30 cellular contexts compared by ENCODE assay signal in the genomic region with DNA sequence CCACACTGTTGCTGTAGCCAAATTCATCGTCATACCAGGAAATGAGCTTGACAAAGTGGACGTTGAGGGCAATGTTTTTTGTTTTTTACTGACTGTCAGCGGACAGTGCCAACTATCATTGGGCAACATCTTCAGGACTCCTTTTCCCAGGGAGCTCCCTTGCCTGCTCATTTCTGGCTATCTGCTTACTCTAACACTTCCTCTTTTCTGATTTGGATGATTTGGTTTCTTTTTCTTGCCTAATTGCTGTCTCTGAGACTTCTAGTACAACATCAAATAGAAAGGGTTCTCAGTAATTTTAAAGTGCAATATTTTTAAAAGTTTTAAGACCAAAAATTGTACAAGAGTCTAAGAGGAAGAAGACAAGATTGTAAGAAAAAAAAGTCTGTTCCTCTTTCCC.
"Had no signal": no experiment of that assay in that cellular context is flagged by ENCODE, and none has a peak within 500 bp of the region (broad histone marks: within the 10 kb centered on the region; RNA-seq: fewer than 3 reads in every experiment).

No MANE protein-coding gene starts in this region.

- H3K36me3 ChIP-seq: adrenal gland, esophagus muscularis mucosa, gastrocnemius medialis, heart left ventricle had no signal

- H3K27ac ChIP-seq: adrenal gland, body of pancreas, esophagus muscularis mucosa, foreskin keratinocyte, gastrocnemius medialis, heart left ventricle had no signal

- H3K4me1 ChIP-seq: adrenal gland, body of pancreas, esophagus muscularis mucosa, foreskin keratinocyte, gastrocnemius medialis, heart left ventricle had no signal

- H3K4me3 ChIP-seq: adrenal gland, body of pancreas, esophagus muscularis mucosa, gastrocnemius medialis, heart left ventricle had no signal

- ATAC-seq: activated CD4-positive, alpha-beta T cell treated with anti-CD3 and anti-CD28 coated beads for 36 hours; activated CD8-positive, alpha-beta memory T cell treated with anti-CD3 and anti-CD28 coated beads, Interleukin-2, amount 10 ng/mL, durations not matched to agents 7 days and 5 days; activated CD8-positive, alpha-beta T cell treated with anti-CD3 and anti-CD28 coated beads, Interleukin-2, amount 10 ng/mL, durations not matched to agents 7 days and 5 days; activated naive CD8-positive, alpha-beta T cell treated with anti-CD3 and anti-CD28 coated beads, Interleukin-2, amount 50 U/mL, for 24 hours; body of pancreas; effector memory CD8-positive, alpha-beta T cell; foreskin keratinocyte; gastrocnemius medialis; heart left ventricle had no signal

- DNase-seq: activated CD4-positive, alpha-beta memory T cell treated with anti-CD3 and anti-CD28 coated beads for 36 hours; activated CD4-positive, alpha-beta T cell treated with anti-CD3 and anti-CD28 coated beads for 36 hours; activated CD4-positive, alpha-beta T cell treated with anti-CD3 and anti-CD28 coated beads, Interleukin-2, amount 10 ng/mL, durations not matched to agents 24 days and 14 days; activated CD4-positive, CD25-positive, alpha-beta regulatory T cell; activated CD4-positive, CD25-positive, alpha-beta regulatory T cell treated with anti-CD3 and anti-CD28 coated beads, Interleukin-2, amount 50 U/mL, for 72 hours; activated CD8-positive, alpha-beta memory T cell treated with anti-CD3 and anti-CD28 coated beads, Interleukin-2, amount 10 ng/mL, durations not matched to agents 7 days and 5 days; activated CD8-positive, alpha-beta memory T cell treated with anti-CD3 and anti-CD28 coated beads, Interleukin-2, amount 50 U/mL, for 4 hours; activated CD8-positive, alpha-beta T cell treated with anti-CD3 and anti-CD28 coated beads, Interleukin-2, amount 10 ng/mL, durations not matched to agents 7 days and 5 days; activated effector memory CD4-positive, alpha-beta T cell treated with anti-CD3 and anti-CD28 coated beads, Interleukin-2, amount 50 U/mL, for 16 hours; activated naive CD4-positive, alpha-beta T cell treated with anti-CD3 and anti-CD28 coated beads for 36 hours; activated naive CD8-positive, alpha-beta T cell treated with anti-CD3 and anti-CD28 coated beads for 36 hours; activated naive CD8-positive, alpha-beta T cell treated with anti-CD3 and anti-CD28 coated beads, Interleukin-2, amount 50 U/mL, for 24 hours; activated T-cell treated with anti-CD3 and anti-CD28 coated beads, Interleukin-2, amount 50 U/mL, for 1 hour; activated T-cell treated with anti-CD3 and anti-CD28 coated beads, Interleukin-2, amount 50 U/mL, for 48 hours; adrenal gland; amygdala; aorta; body of pancreas; caudate nucleus; cortex of kidney; dermis blood vessel endothelial cell; effector CD4-positive, alpha-beta T cell; effector memory CD8-positive, alpha-beta T cell; erythroblast; foreskin keratinocyte; gastrocnemius medialis; glutamatergic neuron; heart left ventricle; T1000 had no signal

- H3K27me3 ChIP-seq: body of pancreas, esophagus muscularis mucosa, foreskin keratinocyte, gastrocnemius medialis, heart left ventricle had no signal

- H3K9me3 ChIP-seq: adrenal gland, body of pancreas, esophagus muscularis mucosa had no signal
